12 cellular contexts compared by ENCODE assay signal in genomic region chr16:75025766-75026165, GRCh38. TPM values are rescaled to one million over a fixed set of nuclear protein-coding genes. Genes with fewer than 3 reads are reported as not detected.
A peak's percentile ranks its signal among the peaks of the same experiment; 100 is the strongest.
DNase-seq lines count a peak whose midpoint lies in the region; ATAC-seq and TF ChIP-seq lines count a peak whose summit lies in the region.
"Had no signal": no experiment of that assay in that cellular context is flagged by ENCODE, and none has a peak within 500 bp of the region (broad histone marks: within the 10 kb centered on the region; RNA-seq: fewer than 3 reads in every experiment).

No MANE protein-coding gene starts in this region.

- DNase-seq in DND-41 (no peak), SJSA1 (ENCODE audit: low read depth in 1 of 2, low spot score in 2 of 2) (no peak), fibroblast of mammary gland (ENCODE audit: low read depth) (peak; percentile 58), sigmoid colon (no peak), hippocampal formation (lab: John Stamatoyannopoulos, UW) (no peak), CD1c-positive myeloid dendritic cell (ENCODE audit: extremely low spot score) (no peak)
- DNase-seq: activated CD4-positive, alpha-beta memory T cell treated with anti-CD3 and anti-CD28 coated beads, Interleukin-2, amount 10 ng/mL, durations not matched to agents 7 days and 5 days; CD8-positive, alpha-beta T cell; kidney glomerular epithelial cell had no signal

- H2AFZ ChIP-seq in DND-41 (ENCODE audit: low read depth, low read length): no peak overlapping the region

- H3K9me3 ChIP-seq in DND-41 (ENCODE audit: insufficient read depth, low read length, severe bottlenecking): peaks cover 7% of the 10 kb centered on the region
- H3K9me3 ChIP-seq in SJSA1 (replicated peaks): peaks cover 9% of the 10 kb centered on the region
- peaks cover 0 to 2% (median 0%) of the 10 kb centered on the region in 4 donors for H3K9me3 ChIP-seq in sigmoid colon

- H3K36me3 ChIP-seq in DND-41 (ENCODE audit: insufficient read depth, low read length) (peaks cover 42% of the 10 kb centered on the region), SJSA1 (no peaks in the 10 kb centered on the region), sigmoid colon (no peaks in the 10 kb centered on the region)

- no peak overlapping the region for H3K4me2 ChIP-seq in DND-41 (ENCODE audit: insufficient read depth, low read length)

- no peak for TF ChIP-seq POLR2A in sigmoid colon (IDR thresholded peaks at IDR 0.05)

- TF ChIP-seq EP300 in sigmoid colon (IDR thresholded peaks at IDR 0.05): no peak

- TF ChIP-seq CTCF in DND-41 (IDR thresholded peaks at IDR 0.05; ENCODE audit: borderline replicate concordance, extremely low read depth, low read length, poor library complexity, severe bottlenecking) (no peak), fibroblast of mammary gland (conservative IDR thresholded peaks at IDR 0.05; ENCODE audit: control insufficient read depth, insufficient read depth, low read depth, low read length) (no peak), sigmoid colon (IDR thresholded peaks at IDR 0.05) (no peak)

- H3K9ac ChIP-seq in DND-41 (ENCODE audit: low read depth, low read length): no peak overlapping the region

- H4K20me1 ChIP-seq in DND-41 (ENCODE audit: insufficient read depth, low read length): peaks cover 71% of the 10 kb centered on the region

- 44 to 50% methylated on average over 3 of the region's 3 CpGs for WGBS in sigmoid colon, 2 donors

- H3K27ac ChIP-seq in DND-41 (ENCODE audit: low read length) (0 out of 2 replicates have a peak overlapping the region, but pooled peaks have one; percentile 22), SJSA1 (peak overlapping the region; percentile 43), sigmoid colon (peak overlapping the region; percentile 61 to 76 (median 74))

- ATAC-seq in DND-41 (ENCODE audit: insufficient read depth, low read depth) (no peak), GM21423 (IDR thresholded peaks at IDR 0.05; ENCODE audit: unreplicated experiment) (no peak), HG02884 (IDR thresholded peaks at IDR 0.05; ENCODE audit: unreplicated experiment) (no peak)
- ATAC-seq: CD8-positive, alpha-beta T cell; GM12878 had no signal

- no peaks in the 10 kb centered on the region for H3K27me3 ChIP-seq in DND-41 (ENCODE audit: insufficient read depth, low read length, poor library complexity)
- H3K27me3 ChIP-seq in SJSA1 (replicated peaks): no peaks in the 10 kb centered on the region
- H3K27me3 ChIP-seq in sigmoid colon: no peaks in the 10 kb centered on the region

- peaks cover 44% of the 10 kb centered on the region for H3K4me1 ChIP-seq in DND-41 (ENCODE audit: insufficient read depth, low read length)
- peaks cover 51% of the 10 kb centered on the region for H3K4me1 ChIP-seq in SJSA1 (replicated peaks)
- peaks cover 0 to 34% (median 25%) of the 10 kb centered on the region in 4 donors for H3K4me1 ChIP-seq in sigmoid colon

- H3K79me2 ChIP-seq in DND-41 (ENCODE audit: insufficient read depth, low read length): peaks cover 96% of the 10 kb centered on the region

- intact Hi-C loops in sigmoid colon (cut with DNase I): no loop called here

- H3K4me3 ChIP-seq in DND-41 (ENCODE audit: low read depth in 1 of 2, low read length in 2 of 2) (no peak overlapping the region), SJSA1 (no peak overlapping the region), fibroblast of mammary gland (ENCODE audit: control insufficient read depth, low read depth, low read length) (no peak overlapping the region), sigmoid colon (no peak overlapping the region)
- H3K4me3 ChIP-seq: GM12878 had no signal

RNA-seq across cellular contexts. Expression of gene ZNRF1, which starts 26.9 kb away (rescaled TPM):
- 20.7 and 27.2 TPM in 2 replicates for total RNA-seq in SJSA1 (2014; rRNA removed; shearing (Covaris generic))
- total RNA-seq in sigmoid colon: 10 to 100 TPM; 16.9 to 33.0 (median 22.3) TPM
- polyA plus RNA-seq in sigmoid colon: 10 to 100 TPM; 10.6 to 12.2 (median 11.4) TPM

RNA-seq across cellular contexts. Expression of gene WDR59, which starts 40.8 kb away (rescaled TPM):
- 10.0 and 15.2 TPM in 2 replicates for total RNA-seq in SJSA1 (2014; rRNA removed; shearing (Covaris generic))
- 10 to 100 TPM; 15.1 to 40.7 (median 24.6) TPM for total RNA-seq in sigmoid colon
- 10 to 100 TPM in 2 of 3 donors, 1 to 10 TPM in 1; 6.2 to 20.3 (median 13.8) TPM for polyA plus RNA-seq in sigmoid colon

Comparison
In these comparisons a context has a peak if more than half of its experiments do, and no peak if none do; other contexts are left out.
1. H3K27ac ChIP-seq: peak in every context shown above with its lines; median percentile 74 in sigmoid colon; 43 in SJSA1; 22 in DND-41.